In genomic region chr2:41703123-41703522, GRCh38 we compare ENCODE assay signal across 3 cellular contexts.
"Had no signal": no experiment of that assay in that cellular context is flagged by ENCODE, and none has a peak within 500 bp of the region (broad histone marks: within the 10 kb centered on the region; RNA-seq: fewer than 3 reads in every experiment).

No MANE protein-coding gene starts in this region.

- ATAC-seq: GM12878 had no signal

- DNase-seq: GDM1, GF-D8 had no signal

- H3K4me3 ChIP-seq: GM12878 had no signal
